Comparison of ENCODE assay signal across 8 cellular contexts in genomic region chr1:226736908-226737818, GRCh38. TPM values are rescaled to one million over a fixed set of nuclear protein-coding genes. Genes with fewer than 3 reads are reported as not detected.
DNase-seq lines count a peak whose midpoint lies in the region; ATAC-seq and TF ChIP-seq lines count a peak whose summit lies in the region.

No MANE protein-coding gene starts in this region.

- intact Hi-C loops in heart right ventricle (cut with DNase I), result loop anchor here (5.0 to 10.0 kb wide), 9 partner anchors 35 to 102 kb away; no protein-coding TSS in a partner anchor
- intact Hi-C loops in ovary (cut with DNase I), result loop anchor here in 2 of 4 donors (5.0 to 10.0 kb wide), 4 partner anchors 80 to 100 kb away; no protein-coding TSS in a partner anchor

- H3K9me3 ChIP-seq in OCI-LY1 (ENCODE audit: low read length) (no peaks in the 10 kb centered on the region), heart right ventricle (peaks cover 0 to 4% (median 0%) of the 10 kb centered on the region in 11 donors), ovary (no peaks in the 10 kb centered on the region)

- no peak for TF ChIP-seq EP300 in ovary (IDR thresholded peaks at IDR 0.05)

- ATAC-seq in activated naive CD8-positive, alpha-beta T cell treated with anti-CD3 and anti-CD28 coated beads, Interleukin-2, amount 10 ng/mL, durations not matched to agents 7 days and 5 days (ENCODE audit: low read depth), result peak; percentile 34
- peak; percentile 5 to 62 (median 30) for ATAC-seq in heart right ventricle

- peaks cover 15% of the 10 kb centered on the region for H3K4me1 Mint-ChIP-seq in HFFc6 (ENCODE audit: low read depth)
- peaks cover 39% of the 10 kb centered on the region for H3K4me1 Mint-ChIP-seq in activated naive CD8-positive, alpha-beta T cell treated with anti-CD3 and anti-CD28 coated beads, Interleukin-2, amount 10 ng/mL, durations not matched to agents 7 days and 5 days

- DNase-seq in HFFc6, result no peak
- peak; percentile 74 for DNase-seq in activated naive CD8-positive, alpha-beta T cell treated with anti-CD3 and anti-CD28 coated beads, Interleukin-2, amount 10 ng/mL, durations not matched to agents 7 days and 5 days
- peak; percentile 42 to 49 for DNase-seq in heart right ventricle
- peak; percentile 27 to 54 (median 39) for DNase-seq in ovary
- DNase-seq in NCI-H1436 (lab: John Stamatoyannopoulos, UW), result no peak
- no peak for DNase-seq in MV-4-11 (lab: John Stamatoyannopoulos, UW)

- no peaks in the 10 kb centered on the region for H4K20me1 ChIP-seq in OCI-LY1 (ENCODE audit: insufficient read depth, low read length)

- H3K27me3 Mint-ChIP-seq in HFFc6 (ENCODE audit: insufficient read depth), result peaks cover 11% of the 10 kb centered on the region
- H3K27me3 Mint-ChIP-seq in activated naive CD8-positive, alpha-beta T cell treated with anti-CD3 and anti-CD28 coated beads, Interleukin-2, amount 10 ng/mL, durations not matched to agents 7 days and 5 days, result no peaks in the 10 kb centered on the region

- H3K4me1 ChIP-seq in OCI-LY1 (ENCODE audit: insufficient read depth, low read length, severe bottlenecking) (peaks cover 76% of the 10 kb centered on the region), heart right ventricle (peaks cover 4 to 60% (median 55%) of the 10 kb centered on the region in 9 donors), ovary (ENCODE audit: insufficient read depth) (peaks cover 14% of the 10 kb centered on the region)

- POLR2A ChIA-PET in activated naive CD8-positive, alpha-beta T cell treated with anti-CD3 and anti-CD28 coated beads, Interleukin-2, amount 10 ng/mL, durations not matched to agents 7 days and 5 days (lab: Charles Lee), result interaction anchor here (0.6 to 5.7 kb wide), 10 partner anchors 17 to 93 kb away, joined by 3 to 43 read pairs (median 4); no protein-coding TSS in a partner anchor

- H3K36me3 ChIP-seq in OCI-LY1 (ENCODE audit: insufficient read depth, low read length), result peaks cover 50% of the 10 kb centered on the region
- H3K36me3 ChIP-seq in heart right ventricle, result peaks cover 0 to 45% (median 3%) of the 10 kb centered on the region in 9 donors
- no peaks in the 10 kb centered on the region for H3K36me3 ChIP-seq in ovary

- H3K27me3 ChIP-seq in OCI-LY1 (ENCODE audit: insufficient read depth, low read length) (no peaks in the 10 kb centered on the region), heart right ventricle (no peaks in the 10 kb centered on the region), ovary (no peaks in the 10 kb centered on the region)

- H3K79me2 ChIP-seq in OCI-LY1 (ENCODE audit: insufficient read depth, low read length), result peaks cover 62% of the 10 kb centered on the region

- no peak overlapping the region for H2AFZ ChIP-seq in OCI-LY1 (ENCODE audit: low read length)

- H3K4me3 ChIP-seq in GM12875 (ENCODE audit: low read depth, low read length) (peak overlapping the region; percentile 95), OCI-LY1 (ENCODE audit: low read depth, low read length, poor library complexity, severe bottlenecking) (peak overlapping the region; percentile 82), heart right ventricle (peak overlapping the region; percentile 54 to 98 (median 82)), ovary (peak overlapping the region; percentile 74)

- peaks cover 11% of the 10 kb centered on the region; the same call in 1 of the 2 replicates for H3F3A ChIP-seq in OCI-LY1 (ENCODE audit: insufficient read depth, low read length)

- no peaks in the 10 kb centered on the region for H3K9me2 ChIP-seq in OCI-LY1 (ENCODE audit: low read depth, low read length)

- peak overlapping the region; percentile 99 for H3K9ac ChIP-seq in OCI-LY1 (ENCODE audit: low read length)

- no peaks in the 10 kb centered on the region for H3K9me3 Mint-ChIP-seq in HFFc6
- H3K9me3 Mint-ChIP-seq in activated naive CD8-positive, alpha-beta T cell treated with anti-CD3 and anti-CD28 coated beads, Interleukin-2, amount 10 ng/mL, durations not matched to agents 7 days and 5 days, result no peaks in the 10 kb centered on the region

- 5% methylated on average over 75 to 89 of the region's 89 CpGs for WGBS in heart right ventricle, 2 donors
- WGBS in ovary, 3 donors, result 18 to 26% (median 19%) methylated on average over 44 to 89 of the region's 89 CpGs

- peak overlapping the region; percentile 95 for H3K27ac ChIP-seq in OCI-LY1 (ENCODE audit: low read depth, low read length, poor library complexity, severe bottlenecking)
- peak overlapping the region; percentile 73 to 97 (median 91) for H3K27ac ChIP-seq in heart right ventricle
- peak overlapping the region; percentile 73 to 75 for H3K27ac ChIP-seq in ovary

- TF ChIP-seq CTCF in GM12875 (IDR thresholded peaks at IDR 0.05; ENCODE audit: borderline replicate concordance, insufficient read depth, low read depth, low read length) (0 out of 2 replicates have a peak, but pooled peaks have one; percentile 29), HFFc6 (IDR thresholded peaks at IDR 0.05) (no peak; the same call in 1 of the 2 replicates), OCI-LY1 (IDR thresholded peaks at IDR 0.05; ENCODE audit: low read length) (peak; percentile 20; the same call in 1 of the 2 replicates), heart right ventricle (IDR thresholded peaks at IDR 0.05) (peak in 4 of 9 donors; percentile 13 to 35 (median 17)), ovary (IDR thresholded peaks at IDR 0.05) (no peak)

- no peak for TF ChIP-seq POLR2A in ovary (IDR thresholded peaks at IDR 0.05)

- H3K27ac Mint-ChIP-seq in HFFc6, result no peak overlapping the region
- H3K27ac Mint-ChIP-seq in activated naive CD8-positive, alpha-beta T cell treated with anti-CD3 and anti-CD28 coated beads, Interleukin-2, amount 10 ng/mL, durations not matched to agents 7 days and 5 days, result peak overlapping the region; percentile 92

- H3K36me3 Mint-ChIP-seq in HFFc6 (ENCODE audit: low read depth), result no peaks in the 10 kb centered on the region
- H3K36me3 Mint-ChIP-seq in activated naive CD8-positive, alpha-beta T cell treated with anti-CD3 and anti-CD28 coated beads, Interleukin-2, amount 10 ng/mL, durations not matched to agents 7 days and 5 days, result peaks cover 33% of the 10 kb centered on the region

- peak overlapping the region; percentile 89 for H3K4me2 ChIP-seq in OCI-LY1 (ENCODE audit: low read length)

- peak overlapping the region; percentile 91; the same call in 1 of the 2 replicates for H3K4me3 Mint-ChIP-seq in HFFc6
- H3K4me3 Mint-ChIP-seq in activated naive CD8-positive, alpha-beta T cell treated with anti-CD3 and anti-CD28 coated beads, Interleukin-2, amount 10 ng/mL, durations not matched to agents 7 days and 5 days, result peak overlapping the region; percentile 90

RNA-seq across cellular contexts. Expression of gene ITPKB, which starts 1.9 kb away (rescaled TPM):
- 1 to 10 TPM; 1.7 to 3.0 (median 2.2) TPM for total RNA-seq in HFFc6 (2021; fragmentation: NEBNext Ultra II Directional; extraction: Animal tissue kit (Norgen Biotek cat#: 25700))
- 10 to 100 TPM; 75.3 to 76.9 TPM for total RNA-seq in activated naive CD8-positive, alpha-beta T cell treated with anti-CD3 and anti-CD28 coated beads, Interleukin-2, amount 10 ng/mL, durations not matched to agents 7 days and 5 days
- 10 to 100 TPM; 12.1 to 30.5 (median 16.6) TPM for total RNA-seq in heart right ventricle
- 10 to 100 TPM in 1 of 2 donors, 1 to 10 TPM in 1; 4.5 to 17.0 TPM for polyA plus RNA-seq in heart right ventricle
- total RNA-seq in ovary, result 10 to 100 TPM; 13.6 to 43.2 (median 20.5) TPM
- 10 to 100 TPM; 11.3 to 19.5 TPM for polyA plus RNA-seq in ovary

Comparison
In these comparisons a context has a peak if more than half of its experiments do, and no peak if none do; other contexts are left out.
1. CTCF ChIP-seq: peak in GM12875 (single experiment) and OCI-LY1 (single experiment); none in HFFc6 (single experiment) and ovary (0 of 3).
2. DNase-seq: peak in activated naive CD8-positive, alpha-beta T cell treated with anti-CD3 and anti-CD28 coated beads, Interleukin-2, amount 10 ng/mL, durations not matched to agents 7 days and 5 days (single experiment), heart right ventricle (2 of 2) and ovary (5 of 5); none in HFFc6 (single experiment), NCI-H1436 (single experiment) and MV-4-11 (single experiment).
3. Peak in every context shown above with its lines, with median percentiles within 50 percentile points of each other: H3K4me3 ChIP-seq and H3K27ac ChIP-seq.